In the genomic region with DNA sequence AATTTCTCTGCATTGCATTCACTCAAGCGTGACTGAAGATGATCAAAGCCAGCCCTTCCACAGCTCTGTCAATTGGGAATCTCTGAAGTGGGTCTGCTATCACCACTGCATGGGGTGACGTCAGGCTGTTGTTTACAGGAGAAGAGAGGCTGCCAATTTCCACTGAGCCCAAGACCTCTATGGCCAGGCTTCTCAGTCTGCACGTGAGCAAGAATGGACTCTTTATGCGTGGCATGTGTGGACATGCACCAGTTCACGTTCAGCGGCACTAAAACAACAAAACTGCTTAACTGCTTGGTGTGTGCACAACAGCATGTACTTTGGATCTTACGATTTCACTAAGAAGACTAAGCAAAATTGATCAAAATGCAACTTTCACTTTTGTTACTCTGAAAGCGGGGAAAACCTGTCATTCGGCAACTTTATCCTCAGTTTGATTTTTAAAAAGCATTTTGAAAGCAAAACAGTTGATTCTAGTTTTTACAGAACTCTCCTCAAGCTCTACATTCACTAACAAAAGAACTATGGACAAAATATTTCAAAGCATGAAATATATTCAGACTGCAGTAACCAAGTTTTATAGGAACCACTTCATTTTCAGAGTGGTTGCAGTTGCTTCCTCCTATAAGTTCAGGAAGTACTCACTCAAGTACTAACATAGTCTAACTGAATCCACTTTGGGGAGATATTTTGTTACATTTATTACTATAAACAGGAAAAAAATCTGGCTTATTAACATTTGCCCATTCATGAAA, we compare ENCODE assay signal across 8 cellular contexts.
DNase-seq lines count a peak whose midpoint lies in the region; ATAC-seq and TF ChIP-seq lines count a peak whose summit lies in the region.

No MANE protein-coding gene starts in this region.

- H3K4me3 Mint-ChIP-seq in naive thymus-derived CD8-positive, alpha-beta T cell = peak overlapping the region; percentile 80 to 93 (median 90)

- H3K9me3 Mint-ChIP-seq in naive thymus-derived CD8-positive, alpha-beta T cell = no peaks in the 10 kb centered on the region

- no peaks in the 10 kb centered on the region for H3K9me3 ChIP-seq in esophagus squamous epithelium
- H3K9me3 ChIP-seq in upper lobe of right lung = no peaks in the 10 kb centered on the region

- POLR2A ChIA-PET in naive thymus-derived CD8-positive, alpha-beta T cell (lab: Charles Lee) = interaction anchor here (0.9 to 4.7 kb wide), 8 partner anchors 12 to 86 kb away, joined by 3 to 47 read pairs (median 4); a partner anchor contains a TSS

- ATAC-seq in GM19463 (IDR thresholded peaks at IDR 0.05; ENCODE audit: unreplicated experiment) = peak; percentile 31
- peak; percentile 86 for ATAC-seq in naive thymus-derived CD8-positive, alpha-beta T cell
- ATAC-seq in upper lobe of right lung = peak; percentile 89
- no peak for ATAC-seq in HG02973 (IDR thresholded peaks at IDR 0.05; ENCODE audit: unreplicated experiment)

- intact Hi-C loops in esophagus squamous epithelium (cut with DNase I) (no loop called here), upper lobe of right lung (cut with DNase I) (no loop called here)

- peak overlapping the region; percentile 95 to 100 (median 98) for H3K27ac Mint-ChIP-seq in naive thymus-derived CD8-positive, alpha-beta T cell

- H3K27me3 Mint-ChIP-seq in naive thymus-derived CD8-positive, alpha-beta T cell = no peaks in the 10 kb centered on the region

- peaks cover 25 to 62% (median 53%) of the 10 kb centered on the region in 4 donors for H3K4me1 Mint-ChIP-seq in naive thymus-derived CD8-positive, alpha-beta T cell

- H3K27me3 ChIP-seq in esophagus squamous epithelium (no peaks in the 10 kb centered on the region), upper lobe of right lung (no peaks in the 10 kb centered on the region)

- H3K4me1 ChIP-seq in esophagus squamous epithelium = peaks cover 12 to 51% (median 29%) of the 10 kb centered on the region in 3 donors
- H3K4me1 ChIP-seq in upper lobe of right lung = peaks cover 33% of the 10 kb centered on the region

- H3K36me3 ChIP-seq in esophagus squamous epithelium (no peaks in the 10 kb centered on the region), upper lobe of right lung (no peaks in the 10 kb centered on the region)

- peak overlapping the region; percentile 57 to 88 (median 75) for H3K27ac ChIP-seq in esophagus squamous epithelium
- peak overlapping the region; percentile 78 for H3K27ac ChIP-seq in upper lobe of right lung

- H3K4me3 ChIP-seq in esophagus squamous epithelium = peak overlapping the region in 3 of 4 donors; percentile 39 to 63 (median 41)
- H3K4me3 ChIP-seq in upper lobe of right lung = peak overlapping the region; percentile 42

- 3 to 8% methylated on average over 8 to 9 of the region's 9 CpGs for WGBS in esophagus squamous epithelium, 2 donors

- peaks cover 0 to 2% (median 0%) of the 10 kb centered on the region in 3 donors for H3K36me3 Mint-ChIP-seq in naive thymus-derived CD8-positive, alpha-beta T cell

- no peak for TF ChIP-seq CTCF in AG09319 (IDR thresholded peaks at IDR 0.05; ENCODE audit: low read depth, low read length)
- TF ChIP-seq CTCF in esophagus squamous epithelium (IDR thresholded peaks at IDR 0.05) = no peak
- no peak for TF ChIP-seq CTCF in upper lobe of right lung (IDR thresholded peaks at IDR 0.05)

- peak in 1 of 4 donors; percentile 25 for TF ChIP-seq POLR2A in esophagus squamous epithelium (IDR thresholded peaks at IDR 0.05)

- DNase-seq in AG09319 (ENCODE audit: extremely low read depth, low read depth) (peak; percentile 64), NCI-H510A (lab: John Stamatoyannopoulos, UW) (peak; percentile 91), esophagus squamous epithelium (lab: John Stamatoyannopoulos, UW) (no peak), upper lobe of right lung (peak; percentile 68)
- peak; percentile 52 for DNase-seq in activated T-cell treated with anti-CD3 and anti-CD28 coated beads, Interleukin-2, amount 50 U/mL, for 1 hour
- DNase-seq in naive thymus-derived CD8-positive, alpha-beta T cell = peak; percentile 17 to 67 (median 48)
